In genomic region chr17:7848665-7849184, GRCh38 we compare ENCODE assay signal across 20 cellular contexts. TPM values are rescaled to one million over a fixed set of nuclear protein-coding genes. Genes with fewer than 3 reads are reported as not detected.
DNase-seq lines count a peak whose midpoint lies in the region; ATAC-seq, FAIRE-seq and TF ChIP-seq lines count a peak whose summit lies in the region.
"Had no signal": no experiment of that assay in that cellular context is flagged by ENCODE, and none has a peak within 500 bp of the region (broad histone marks: within the 10 kb centered on the region; RNA-seq: fewer than 3 reads in every experiment).

No MANE protein-coding gene starts in this region.

- H2AFZ ChIP-seq in HepG2 (ENCODE audit: low read length): no peak overlapping the region
- H2AFZ ChIP-seq: PC-9 had no signal

- H3K27me3 Mint-ChIP-seq in T-helper 17 cell: no peaks in the 10 kb centered on the region
- H3K27me3 Mint-ChIP-seq: IgD-negative memory B cell had no signal

- peaks cover 18% of the 10 kb centered on the region for H3K79me2 ChIP-seq in HepG2 (ENCODE audit: insufficient read depth, low read length)

- intact Hi-C loops in HepG2 (cut with micrococcal nuclease; ENCODE audit: unreplicated experiment) (no loop called here), right lobe of liver (cut with DNase I) (no loop called here)

- H3K4me1 ChIP-seq in HepG2 (ENCODE audit: insufficient read depth, low read length): peaks cover 9% of the 10 kb centered on the region
- peaks cover 0 to 10% (median 4%) of the 10 kb centered on the region in 4 donors for H3K4me1 ChIP-seq in right lobe of liver

- no peak overlapping the region for H3K27ac Mint-ChIP-seq in T-helper 17 cell

- peaks cover 24% of the 10 kb centered on the region for H4K20me1 ChIP-seq in HepG2 (ENCODE audit: insufficient read depth, low read length)

- in situ Hi-C loops in HepG2 (cut with HindIII; ENCODE audit: extremely low pct_ligation_motif_present, low pct_unique_long_range_greater_than_20kb): loop anchor here (10.0 kb wide), 1 partner anchor 274 kb away; the partner anchor contains the start of gene CD68

- peaks cover 24% of the 10 kb centered on the region for H3K4me1 Mint-ChIP-seq in T-helper 17 cell

- no peaks in the 10 kb centered on the region for H3K9me3 ChIP-seq in HepG2 (ENCODE audit: low read length)
- H3K9me3 ChIP-seq in right lobe of liver: no peaks in the 10 kb centered on the region
- no peaks in the 10 kb centered on the region for H3K9me3 ChIP-seq in T-helper 17 cell (ENCODE audit: control insufficient read depth, low read length, poor library complexity, severe bottlenecking)
- H3K9me3 ChIP-seq: BE2C, SJSA1 had no signal

- 98% methylated on average over 20 of the region's 26 CpGs for WGBS in HepG2 (ENCODE audit: low lambda C conversion rate)
- WGBS in right lobe of liver (ENCODE audit: insufficient coverage, low coverage, low lambda C conversion rate, missing lambda C conversion rate): no CpG with 5 or more reads among the region's 26 CpGs

- no peak for TF ChIP-seq RAD21 in HepG2 (CRISPR knock-in tag; IDR thresholded peaks at IDR 0.05)

- H3K27me3 ChIP-seq in HepG2 (ENCODE audit: control insufficient read depth in 1 of 2, insufficient read depth in 2 of 2, low read length in 2 of 2) (no peaks in the 10 kb centered on the region), right lobe of liver (no peaks in the 10 kb centered on the region)
- H3K27me3 ChIP-seq: BE2C, SJSA1 had no signal

- no peaks in the 10 kb centered on the region for H3K36me3 Mint-ChIP-seq in T-helper 17 cell (ENCODE audit: low read depth)

- TF ChIP-seq EP300 in HepG2 (IDR thresholded peaks at IDR 0.05; ENCODE audit: low read depth in 2 of 2, low read length in 2 of 2) (no peak), HepG2 (CRISPR knock-in tag; IDR thresholded peaks at IDR 0.05; ENCODE audit: borderline replicate concordance) (no peak)

- DNase-seq in HepG2 (ENCODE audit: low spot score) (no peak), right lobe of liver (no peak), T-helper 17 cell (no peak)
- DNase-seq: BE2C, DMS79 treated with DMSO at 0.1 percent for 48 hours, HCEC 1CT, Kasumi-1, MM.1S, NCI-H1092 treated with DMSO at 0.1 percent for 48 hours, NCI-H1694, NCI-H2107, NCI-H2227 treated with DMSO at 0.1 percent for 48 hours, NCI-H524, PC-9 had no signal

- TF ChIP-seq CTCF in HepG2 (CRISPR knock-in tag; IDR thresholded peaks at IDR 0.05): no peak
- TF ChIP-seq CTCF in right lobe of liver (IDR thresholded peaks at IDR 0.05): no peak

- no peak for ATAC-seq in HepG2
- ATAC-seq in right lobe of liver: no peak
- ATAC-seq in T-helper 17 cell: no peak
- ATAC-seq in HG03097 (IDR thresholded peaks at IDR 0.05; ENCODE audit: low FRiP score, unreplicated experiment): no peak
- ATAC-seq in GM21529 (IDR thresholded peaks at IDR 0.05; ENCODE audit: unreplicated experiment): no peak

- H3K36me3 ChIP-seq in HepG2 (replicated peaks in 1 of 2; ENCODE audit: control insufficient read depth in 1 of 2, insufficient read depth in 2 of 2, low read length in 2 of 2): peaks cover 42 to 55% of the 10 kb centered on the region in 2 experiments
- H3K36me3 ChIP-seq in right lobe of liver: peaks cover 0 to 65% (median 23%) of the 10 kb centered on the region in 4 donors

- no peak overlapping the region for H3K9ac ChIP-seq in HepG2 (ENCODE audit: insufficient read depth, low read depth, low read length)

- BruUV-seq in HepG2 (replicated peaks; lab: Mats Ljungman, UMichigan): no TSS peak

- H3K4me3 ChIP-seq in HepG2 (replicated peaks in 1 of 3; ENCODE audit: insufficient read depth in 1 of 3, low read depth in 2 of 3, low read length in 3 of 3) (no peak overlapping the region), right lobe of liver (no peak overlapping the region)
- H3K4me3 ChIP-seq: PC-9, SJSA1 had no signal

- CTCF ChIA-PET in HepG2 (lab: Yijun Ruan, JAX; ENCODE audit: low intra/inter-chr PET ratio, low total read pairs): no interaction called here

- H3K4me3 Mint-ChIP-seq in T-helper 17 cell: peak overlapping the region; percentile 19

- H3K4me2 ChIP-seq in HepG2 (ENCODE audit: low read depth, low read length): no peak overlapping the region
- H3K4me2 ChIP-seq: PC-9 had no signal

- 0 out of 4 replicates have a peak, but pooled peaks of 1 of the 2 experiments have one; percentile 33 for TF ChIP-seq POLR2A in HepG2 (IDR thresholded peaks at IDR 0.05; ENCODE audit: insufficient read depth in 1 of 2, low read depth in 2 of 2, low read length in 2 of 2)
- TF ChIP-seq POLR2A in right lobe of liver (IDR thresholded peaks at IDR 0.05): no peak

- POLR2A ChIA-PET in HepG2 (lab: Yijun Ruan, JAX): interaction anchor here (1.8 to 2.2 kb wide), 2 partner anchors 13 to 16 kb away, joined by 5 read pairs; no protein-coding TSS in a partner anchor

- H3K27ac ChIP-seq in HepG2 (ENCODE audit: extremely low read length, insufficient read depth, low read length) (no peak overlapping the region), right lobe of liver (no peak overlapping the region)
- H3K27ac ChIP-seq: PC-9, SJSA1 had no signal

- no peak for FAIRE-seq in HepG2 (lab: Jason Lieb, UNC)

RNA-seq across cellular contexts. Expression of gene TMEM88, which starts 6.1 kb away (rescaled TPM):
- total RNA-seq in HepG2 (2016; rRNA removed; fragmentation: Illumina TruSeq; extraction: Trizol): 0.31 TPM in 1 of 2 replicates, not detected in the other
- not detected in 2 replicates for total RNA-seq in HepG2 (2016; cell fraction: cytosol; rRNA removed; fragmentation: Illumina TruSeq; extraction: Trizol; ENCODE audit: low read depth)
- 0.19 TPM in 1 of 2 replicates, not detected in the other for total RNA-seq in HepG2 (2016; cell fraction: insoluble cytoplasmic fraction; rRNA removed; fragmentation: Illumina TruSeq; extraction: Trizol)
- total RNA-seq in HepG2 (2016; cell fraction: membrane; rRNA removed; fragmentation: Illumina TruSeq; extraction: Trizol): not detected in 2 replicates
- total RNA-seq in HepG2 (2016; cell fraction: nucleus; rRNA removed; fragmentation: Illumina TruSeq; extraction: Trizol): 1.1 TPM in 1 of 2 replicates, not detected in the other
- 0.66 and 0.84 TPM in 2 replicates for polyA plus RNA-seq in HepG2 (2011; rRNA removed)
- polyA plus RNA-seq in HepG2 (2011; cell fraction: cytosol; rRNA removed): 0.08 and 0.43 TPM in 2 replicates
- polyA plus RNA-seq in HepG2 (2011; cell fraction: nucleus; rRNA removed): 7.3 and 9.6 TPM in 2 replicates
- polyA plus RNA-seq in HepG2 (2012): 0.51 and 1.9 TPM in 2 replicates
- 0.26 and 0.33 TPM in 2 replicates for polyA plus RNA-seq in HepG2 (2016; cell fraction: cytosol; fragmentation: Illumina TruSeq; extraction: Trizol; ENCODE audit: low read depth)
- 0.28 and 0.30 TPM in 2 replicates for polyA plus RNA-seq in HepG2 (2016; cell fraction: insoluble cytoplasmic fraction; fragmentation: Illumina TruSeq; extraction: Trizol; ENCODE audit: low read depth)
- 0.23 and 0.27 TPM in 2 replicates for polyA plus RNA-seq in HepG2 (2016; cell fraction: membrane; fragmentation: Illumina TruSeq; extraction: Trizol; ENCODE audit: low read depth)
- polyA plus RNA-seq in HepG2 (2016; cell fraction: nucleus; fragmentation: Illumina TruSeq; extraction: Trizol; ENCODE audit: insufficient read depth, low read depth): 4.6 and 6.5 TPM in 2 replicates
- 0.36 TPM in 1 of 2 replicates, not detected in the other for polyA minus RNA-seq in HepG2 (2011; rRNA and poly(A)+ RNA removed; ENCODE audit: low replicate concordance)
- not detected in 2 replicates for polyA minus RNA-seq in HepG2 (2011; cell fraction: cytosol; rRNA and poly(A)+ RNA removed)
- polyA minus RNA-seq in HepG2 (2011; cell fraction: nucleus; rRNA and poly(A)+ RNA removed): 1.3 and 2.7 TPM in 2 replicates
- 1 to 10 TPM in 4 of 6 experiments, under 1 TPM in 2; 0.74 to 2.4 (median 1.2) TPM for total RNA-seq in right lobe of liver
- 10 to 100 TPM; 31.0 to 31.3 TPM for total RNA-seq in T-helper 17 cell
- total RNA-seq: G401, SJSA1 had no signal
- polyA plus RNA-seq: CD8-positive, alpha-beta memory T cell; IgD-negative memory B cell had no signal

RNA-seq across cellular contexts. Expression of gene NAA38, which starts 8.6 kb away (rescaled TPM):
- total RNA-seq in HepG2 (2016; rRNA removed; fragmentation: Illumina TruSeq; extraction: Trizol) (91.6 and 105 TPM in 2 replicates), right lobe of liver (10 to 100 TPM; 27.2 to 43.0 (median 30.8) TPM), T-helper 17 cell (10 to 100 TPM; 26.8 to 30.3 TPM)
- 62.3 and 74.3 TPM in 2 replicates for total RNA-seq in HepG2 (2016; cell fraction: cytosol; rRNA removed; fragmentation: Illumina TruSeq; extraction: Trizol; ENCODE audit: low read depth)
- total RNA-seq in HepG2 (2016; cell fraction: insoluble cytoplasmic fraction; rRNA removed; fragmentation: Illumina TruSeq; extraction: Trizol): 94.6 and 120 TPM in 2 replicates
- 54.2 and 67.7 TPM in 2 replicates for total RNA-seq in HepG2 (2016; cell fraction: membrane; rRNA removed; fragmentation: Illumina TruSeq; extraction: Trizol)
- 37.3 and 42.0 TPM in 2 replicates for total RNA-seq in HepG2 (2016; cell fraction: nucleus; rRNA removed; fragmentation: Illumina TruSeq; extraction: Trizol)
- polyA plus RNA-seq in HepG2 (2011; rRNA removed): 43.9 and 46.9 TPM in 2 replicates
- polyA plus RNA-seq in HepG2 (2011; cell fraction: cytosol; rRNA removed): 35.2 and 66.3 TPM in 2 replicates
- polyA plus RNA-seq in HepG2 (2011; cell fraction: nucleus; rRNA removed): 36.8 and 49.2 TPM in 2 replicates
- polyA plus RNA-seq in HepG2 (2012): 19.2 and 22.5 TPM in 2 replicates
- polyA plus RNA-seq in HepG2 (2016; cell fraction: cytosol; fragmentation: Illumina TruSeq; extraction: Trizol; ENCODE audit: low read depth): 53.8 and 75.0 TPM in 2 replicates
- 69.5 and 79.8 TPM in 2 replicates for polyA plus RNA-seq in HepG2 (2016; cell fraction: insoluble cytoplasmic fraction; fragmentation: Illumina TruSeq; extraction: Trizol; ENCODE audit: low read depth)
- polyA plus RNA-seq in HepG2 (2016; cell fraction: membrane; fragmentation: Illumina TruSeq; extraction: Trizol; ENCODE audit: low read depth): 39.8 and 49.0 TPM in 2 replicates
- 46.6 and 50.5 TPM in 2 replicates for polyA plus RNA-seq in HepG2 (2016; cell fraction: nucleus; fragmentation: Illumina TruSeq; extraction: Trizol; ENCODE audit: insufficient read depth, low read depth)
- 21.5 and 58.0 TPM in 2 replicates for polyA minus RNA-seq in HepG2 (2011; rRNA and poly(A)+ RNA removed; ENCODE audit: low replicate concordance)
- 35.5 and 51.8 TPM in 2 replicates for polyA minus RNA-seq in HepG2 (2011; cell fraction: cytosol; rRNA and poly(A)+ RNA removed)
- polyA minus RNA-seq in HepG2 (2011; cell fraction: nucleus; rRNA and poly(A)+ RNA removed): 13.3 and 23.4 TPM in 2 replicates

RNA-seq across cellular contexts. Expression of gene CYB5D1, which starts 9.1 kb away (rescaled TPM):
- total RNA-seq in HepG2 (2016; rRNA removed; fragmentation: Illumina TruSeq; extraction: Trizol) (17.0 and 21.4 TPM in 2 replicates), right lobe of liver (10 to 100 TPM in 1 of 6 experiments, 1 to 10 TPM in 5; 6.0 to 11.7 (median 7.4) TPM), T-helper 17 cell (10 to 100 TPM in 1 of 2 donors, 1 to 10 TPM in 1; 9.3 to 14.9 TPM)
- 1.1 TPM in 2 replicates for total RNA-seq in HepG2 (2016; cell fraction: cytosol; rRNA removed; fragmentation: Illumina TruSeq; extraction: Trizol; ENCODE audit: low read depth)
- 16.9 and 20.4 TPM in 2 replicates for total RNA-seq in HepG2 (2016; cell fraction: insoluble cytoplasmic fraction; rRNA removed; fragmentation: Illumina TruSeq; extraction: Trizol)
- 9.5 and 12.3 TPM in 2 replicates for total RNA-seq in HepG2 (2016; cell fraction: membrane; rRNA removed; fragmentation: Illumina TruSeq; extraction: Trizol)
- 9.1 and 10.0 TPM in 2 replicates for total RNA-seq in HepG2 (2016; cell fraction: nucleus; rRNA removed; fragmentation: Illumina TruSeq; extraction: Trizol)
- polyA plus RNA-seq in HepG2 (2011; rRNA removed): 7.9 and 8.9 TPM in 2 replicates
- 7.7 and 8.1 TPM in 2 replicates for polyA plus RNA-seq in HepG2 (2011; cell fraction: cytosol; rRNA removed)
- polyA plus RNA-seq in HepG2 (2011; cell fraction: nucleus; rRNA removed): 7.1 and 7.3 TPM in 2 replicates
- polyA plus RNA-seq in HepG2 (2012): 5.1 and 7.4 TPM in 2 replicates
- polyA plus RNA-seq in HepG2 (2016; cell fraction: cytosol; fragmentation: Illumina TruSeq; extraction: Trizol; ENCODE audit: low read depth): 1.4 and 1.9 TPM in 2 replicates
- polyA plus RNA-seq in HepG2 (2016; cell fraction: insoluble cytoplasmic fraction; fragmentation: Illumina TruSeq; extraction: Trizol; ENCODE audit: low read depth): 20.6 and 21.0 TPM in 2 replicates
- 6.2 and 7.1 TPM in 2 replicates for polyA plus RNA-seq in HepG2 (2016; cell fraction: membrane; fragmentation: Illumina TruSeq; extraction: Trizol; ENCODE audit: low read depth)
- polyA plus RNA-seq in HepG2 (2016; cell fraction: nucleus; fragmentation: Illumina TruSeq; extraction: Trizol; ENCODE audit: insufficient read depth, low read depth): 14.1 and 14.8 TPM in 2 replicates
- polyA minus RNA-seq in HepG2 (2011; rRNA and poly(A)+ RNA removed; ENCODE audit: low replicate concordance): 9.3 and 30.2 TPM in 2 replicates
- polyA minus RNA-seq in HepG2 (2011; cell fraction: cytosol; rRNA and poly(A)+ RNA removed): 4.3 and 5.6 TPM in 2 replicates
- 4.2 and 6.0 TPM in 2 replicates for polyA minus RNA-seq in HepG2 (2011; cell fraction: nucleus; rRNA and poly(A)+ RNA removed)

RNA-seq across cellular contexts. Expression of gene KDM6B, which starts 14.7 kb away (rescaled TPM):
- total RNA-seq in HepG2 (2016; rRNA removed; fragmentation: Illumina TruSeq; extraction: Trizol) (2.1 and 2.2 TPM in 2 replicates), right lobe of liver (10 to 100 TPM in 4 of 6 experiments, 1 to 10 TPM in 2; 6.1 to 12.8 (median 10.9) TPM), T-helper 17 cell (100 to 1,000 TPM; 207 to 231 TPM)
- total RNA-seq in HepG2 (2016; cell fraction: cytosol; rRNA removed; fragmentation: Illumina TruSeq; extraction: Trizol; ENCODE audit: low read depth): 0.30 and 1.9 TPM in 2 replicates
- 1.3 and 1.6 TPM in 2 replicates for total RNA-seq in HepG2 (2016; cell fraction: insoluble cytoplasmic fraction; rRNA removed; fragmentation: Illumina TruSeq; extraction: Trizol)
- total RNA-seq in HepG2 (2016; cell fraction: membrane; rRNA removed; fragmentation: Illumina TruSeq; extraction: Trizol): 1.7 and 3.1 TPM in 2 replicates
- 5.8 and 6.2 TPM in 2 replicates for total RNA-seq in HepG2 (2016; cell fraction: nucleus; rRNA removed; fragmentation: Illumina TruSeq; extraction: Trizol)
- 1.3 and 1.9 TPM in 2 replicates for polyA plus RNA-seq in HepG2 (2011; rRNA removed)
- polyA plus RNA-seq in HepG2 (2011; cell fraction: cytosol; rRNA removed): 0.42 and 0.82 TPM in 2 replicates
- 18.1 and 23.2 TPM in 2 replicates for polyA plus RNA-seq in HepG2 (2011; cell fraction: nucleus; rRNA removed)
- polyA plus RNA-seq in HepG2 (2012): 8.4 and 13.6 TPM in 2 replicates
- 0.37 and 0.83 TPM in 2 replicates for polyA plus RNA-seq in HepG2 (2016; cell fraction: cytosol; fragmentation: Illumina TruSeq; extraction: Trizol; ENCODE audit: low read depth)
- polyA plus RNA-seq in HepG2 (2016; cell fraction: insoluble cytoplasmic fraction; fragmentation: Illumina TruSeq; extraction: Trizol; ENCODE audit: low read depth): 2.4 and 4.0 TPM in 2 replicates
- polyA plus RNA-seq in HepG2 (2016; cell fraction: membrane; fragmentation: Illumina TruSeq; extraction: Trizol; ENCODE audit: low read depth): 0.80 and 1.7 TPM in 2 replicates
- 21.8 and 22.9 TPM in 2 replicates for polyA plus RNA-seq in HepG2 (2016; cell fraction: nucleus; fragmentation: Illumina TruSeq; extraction: Trizol; ENCODE audit: insufficient read depth, low read depth)
- polyA minus RNA-seq in HepG2 (2011; rRNA and poly(A)+ RNA removed; ENCODE audit: low replicate concordance): 3.6 and 8.2 TPM in 2 replicates
- 2.2 and 3.8 TPM in 2 replicates for polyA minus RNA-seq in HepG2 (2011; cell fraction: cytosol; rRNA and poly(A)+ RNA removed)
- polyA minus RNA-seq in HepG2 (2011; cell fraction: nucleus; rRNA and poly(A)+ RNA removed): 18.7 and 21.1 TPM in 2 replicates

RNA-seq across cellular contexts. Expression of gene CHD3, which starts 39.9 kb away (rescaled TPM):
- 3.3 and 3.7 TPM in 2 replicates for total RNA-seq in HepG2 (2016; rRNA removed; fragmentation: Illumina TruSeq; extraction: Trizol)
- 0.20 and 0.53 TPM in 2 replicates for total RNA-seq in HepG2 (2016; cell fraction: cytosol; rRNA removed; fragmentation: Illumina TruSeq; extraction: Trizol; ENCODE audit: low read depth)
- total RNA-seq in HepG2 (2016; cell fraction: insoluble cytoplasmic fraction; rRNA removed; fragmentation: Illumina TruSeq; extraction: Trizol): 1.6 and 3.6 TPM in 2 replicates
- total RNA-seq in HepG2 (2016; cell fraction: membrane; rRNA removed; fragmentation: Illumina TruSeq; extraction: Trizol): 1.1 and 3.2 TPM in 2 replicates
- total RNA-seq in HepG2 (2016; cell fraction: nucleus; rRNA removed; fragmentation: Illumina TruSeq; extraction: Trizol): 4.7 and 9.3 TPM in 2 replicates
- polyA plus RNA-seq in HepG2 (2011; rRNA removed): 2.7 and 3.3 TPM in 2 replicates
- 1.8 and 1.9 TPM in 2 replicates for polyA plus RNA-seq in HepG2 (2011; cell fraction: cytosol; rRNA removed)
- polyA plus RNA-seq in HepG2 (2011; cell fraction: nucleus; rRNA removed): 21.5 and 21.6 TPM in 2 replicates
- 6.4 and 10.0 TPM in 2 replicates for polyA plus RNA-seq in HepG2 (2012)
- 0.57 and 0.75 TPM in 2 replicates for polyA plus RNA-seq in HepG2 (2016; cell fraction: cytosol; fragmentation: Illumina TruSeq; extraction: Trizol; ENCODE audit: low read depth)
- polyA plus RNA-seq in HepG2 (2016; cell fraction: insoluble cytoplasmic fraction; fragmentation: Illumina TruSeq; extraction: Trizol; ENCODE audit: low read depth): 1.8 and 5.2 TPM in 2 replicates
- 1.1 and 1.3 TPM in 2 replicates for polyA plus RNA-seq in HepG2 (2016; cell fraction: membrane; fragmentation: Illumina TruSeq; extraction: Trizol; ENCODE audit: low read depth)
- 15.5 and 16.4 TPM in 2 replicates for polyA plus RNA-seq in HepG2 (2016; cell fraction: nucleus; fragmentation: Illumina TruSeq; extraction: Trizol; ENCODE audit: insufficient read depth, low read depth)
- 8.0 and 73.1 TPM in 2 replicates for polyA minus RNA-seq in HepG2 (2011; rRNA and poly(A)+ RNA removed; ENCODE audit: low replicate concordance)
- 3.3 and 3.9 TPM in 2 replicates for polyA minus RNA-seq in HepG2 (2011; cell fraction: cytosol; rRNA and poly(A)+ RNA removed)
- 9.1 and 12.4 TPM in 2 replicates for polyA minus RNA-seq in HepG2 (2011; cell fraction: nucleus; rRNA and poly(A)+ RNA removed)
- 1 to 10 TPM; 3.2 to 7.2 (median 5.1) TPM for total RNA-seq in right lobe of liver
- 100 to 1,000 TPM; 219 TPM for total RNA-seq in T-helper 17 cell

Comparison
In these comparisons a context has a peak if more than half of its experiments do, and no peak if none do; other contexts are left out.
1. RNA of gene TMEM88, which starts 6.1 kb away (total RNA-seq): 31.0 to 31.3 TPM in T-helper 17 cell; 0.74 to 2.4 TPM in right lobe of liver and 0.19 to 1.1 TPM in HepG2; every median in the first group is over 4 times any median in the second.